19 cellular contexts compared by ENCODE assay signal in genomic region chr16:1193825-1194581, GRCh38. TPM values are rescaled to one million over a fixed set of nuclear protein-coding genes. Genes with fewer than 3 reads are reported as not detected.
"Had no signal": no experiment of that assay in that cellular context is flagged by ENCODE, and none has a peak within 500 bp of the region (broad histone marks: within the 10 kb centered on the region; RNA-seq: fewer than 3 reads in every experiment).

No MANE protein-coding gene starts in this region.

- H3K4me3 ChIP-seq: left ventricle myocardium inferior, mucosa of descending colon, skin epidermis, upper lobe of left lung had no signal

- DNase-seq: hippocampal formation, kidney, left ventricle myocardium inferior, mucosa of descending colon, upper lobe of left lung had no signal

- H3K27ac Mint-ChIP-seq: activated naive CD4-positive, alpha-beta T cell treated with anti-CD3 and anti-CD28 coated beads for 36 hours; activated T-helper 17 cell treated with anti-CD3 and anti-CD28 coated beads, Interleukin-2, amount 50 U/mL, for 72 hours; memory B cell; naive thymus-derived CD8-positive, alpha-beta T cell had no signal

- H3K4me1 ChIP-seq: left ventricle myocardium inferior had no signal

- H3K27ac ChIP-seq: left ventricle myocardium inferior, right atrium auricular region, skin epidermis, upper lobe of left lung had no signal

- H3K9me3 Mint-ChIP-seq: activated naive CD4-positive, alpha-beta T cell treated with anti-CD3 and anti-CD28 coated beads for 36 hours; activated T-helper 17 cell treated with anti-CD3 and anti-CD28 coated beads, Interleukin-2, amount 50 U/mL, for 72 hours; memory B cell; naive thymus-derived CD8-positive, alpha-beta T cell had no signal

- H3K9me3 ChIP-seq: left ventricle myocardium inferior, mucosa of descending colon, right atrium auricular region, upper lobe of left lung had no signal

- H3K4me1 Mint-ChIP-seq: activated T-helper 17 cell treated with anti-CD3 and anti-CD28 coated beads, Interleukin-2, amount 50 U/mL, for 72 hours; memory B cell had no signal

- H3K27me3 Mint-ChIP-seq: activated T-helper 17 cell treated with anti-CD3 and anti-CD28 coated beads, Interleukin-2, amount 50 U/mL, for 72 hours had no signal

- H3K36me3 ChIP-seq: left ventricle myocardium inferior, right atrium auricular region, upper lobe of left lung had no signal

- H3K4me3 Mint-ChIP-seq: activated naive CD4-positive, alpha-beta T cell treated with anti-CD3 and anti-CD28 coated beads for 36 hours; activated T-helper 17 cell treated with anti-CD3 and anti-CD28 coated beads, Interleukin-2, amount 50 U/mL, for 72 hours; memory B cell; naive thymus-derived CD8-positive, alpha-beta T cell had no signal

- H3K36me3 Mint-ChIP-seq: memory B cell; naive thymus-derived CD8-positive, alpha-beta T cell had no signal

- H3K27me3 ChIP-seq: right atrium auricular region, upper lobe of left lung had no signal

RNA-seq across cellular contexts. Expression of gene TPSG1, which starts 31.1 kb away (rescaled TPM):
- total RNA-seq: activated naive CD4-positive, alpha-beta T cell treated with anti-CD3 and anti-CD28 coated beads for 36 hours; activated T-helper 17 cell treated with anti-CD3 and anti-CD28 coated beads, Interleukin-2, amount 50 U/mL, for 72 hours; astrocyte; bronchial epithelial cell; cerebellum; dermis blood vessel endothelial cell; epithelial cell of proximal tubule; glomerular endothelial cell; left ventricle myocardium inferior; naive thymus-derived CD8-positive, alpha-beta T cell; right atrium auricular region; T-helper 1 cell treated with Interleukin-12 subunit alpha and Interleukin-12 subunit beta and Interleukin-4 antibody, amounts not matched to agents 30 ng/mL and 1 ng/mL, for 36 hours; temporal lobe had no signal
- polyA plus RNA-seq: naive thymus-derived CD8-positive, alpha-beta T cell had no signal

RNA-seq across cellular contexts. Expression of gene TPSB2, which starts 36.0 kb away (rescaled TPM):
- total RNA-seq: activated naive CD4-positive, alpha-beta T cell treated with anti-CD3 and anti-CD28 coated beads for 36 hours; activated T-helper 17 cell treated with anti-CD3 and anti-CD28 coated beads, Interleukin-2, amount 50 U/mL, for 72 hours; astrocyte; bronchial epithelial cell; cerebellum; dermis blood vessel endothelial cell; epithelial cell of proximal tubule; glomerular endothelial cell; naive thymus-derived CD8-positive, alpha-beta T cell; T-helper 1 cell treated with Interleukin-12 subunit alpha and Interleukin-12 subunit beta and Interleukin-4 antibody, amounts not matched to agents 30 ng/mL and 1 ng/mL, for 36 hours; temporal lobe had no signal
- polyA plus RNA-seq: naive thymus-derived CD8-positive, alpha-beta T cell had no signal

RNA-seq across cellular contexts. Expression of gene CACNA1H, which starts 41.1 kb away (rescaled TPM):
- total RNA-seq: bronchial epithelial cell had no signal

RNA-seq across cellular contexts. Expression of gene TPSAB1, which starts 46.5 kb away (rescaled TPM):
- total RNA-seq: activated naive CD4-positive, alpha-beta T cell treated with anti-CD3 and anti-CD28 coated beads for 36 hours; astrocyte; bronchial epithelial cell; dermis blood vessel endothelial cell; epithelial cell of proximal tubule; glomerular endothelial cell; naive thymus-derived CD8-positive, alpha-beta T cell; T-helper 1 cell treated with Interleukin-12 subunit alpha and Interleukin-12 subunit beta and Interleukin-4 antibody, amounts not matched to agents 30 ng/mL and 1 ng/mL, for 36 hours; temporal lobe had no signal
- polyA plus RNA-seq: naive thymus-derived CD8-positive, alpha-beta T cell had no signal
